ENCODE assay signal across 8 cellular contexts in genomic region chr18:13501896-13502295, GRCh38.
DNase-seq lines count a peak whose midpoint lies in the region; ATAC-seq and TF ChIP-seq lines count a peak whose summit lies in the region.

No MANE protein-coding gene starts in this region.

- H3K27ac ChIP-seq in SK-N-SH (ENCODE audit: low read depth in 2 of 2, low read length in 1 of 2) (peak overlapping the region; percentile 7 to 97; a peak in 2 of 4 replicates), right cardiac atrium (ENCODE audit: low read length) (no peak overlapping the region)

- CTCF ChIA-PET in SK-N-SH (lab: Yijun Ruan, JAX), result interaction anchor here (1.3 kb wide), 1 partner anchor 44 kb away, joined by 3 read pairs; no protein-coding TSS in a partner anchor

- peaks cover 13 to 45% of the 10 kb centered on the region in 2 experiments for H3K4me1 ChIP-seq in SK-N-SH (ENCODE audit: control insufficient read depth in 1 of 2, insufficient read depth in 2 of 2, low read depth in 1 of 2, low read length in 1 of 2)
- peaks cover 5% of the 10 kb centered on the region for H3K4me1 ChIP-seq in right cardiac atrium (ENCODE audit: control insufficient read depth, insufficient read depth, low read length)

- peaks cover 21% of the 10 kb centered on the region for H3K36me3 Mint-ChIP-seq in activated T-helper 1 cell treated with anti-CD3 and anti-CD28 coated beads, Interleukin-12 subunit alpha, Interleukin-12 subunit beta, Interleukin-2, Interleukin-4 antibody, amounts not matched to agents 30 ng/mL and 10 ng/mL and 1 ng/mL, durations not matched to agents 14 hours and 24 hours and 36 hours (ENCODE audit: low read depth)
- H3K36me3 Mint-ChIP-seq in nephron progenitor cell (ENCODE audit: low read depth), result peaks cover 13% of the 10 kb centered on the region

- no peaks in the 10 kb centered on the region for H3K27me3 Mint-ChIP-seq in activated T-helper 1 cell treated with anti-CD3 and anti-CD28 coated beads, Interleukin-12 subunit alpha, Interleukin-12 subunit beta, Interleukin-2, Interleukin-4 antibody, amounts not matched to agents 30 ng/mL and 10 ng/mL and 1 ng/mL, durations not matched to agents 14 hours and 24 hours and 36 hours (ENCODE audit: insufficient read depth)
- peaks cover 31% of the 10 kb centered on the region for H3K27me3 Mint-ChIP-seq in nephron progenitor cell (ENCODE audit: low read depth, poor library complexity)

- H3K9me3 ChIP-seq in SK-N-SH (no peaks in the 10 kb centered on the region), right cardiac atrium (ENCODE audit: control insufficient read depth, low read length) (no peaks in the 10 kb centered on the region)

- WGBS in SK-N-SH (ENCODE audit: low lambda C conversion rate), result 80% methylated on average over 8 of the region's 8 CpGs
- 64% methylated on average over 8 of the region's 8 CpGs for WGBS in right cardiac atrium

- H2AFZ ChIP-seq in SK-N-SH (ENCODE audit: low read depth), result no peak overlapping the region

- peaks cover 32% of the 10 kb centered on the region for H3K4me1 Mint-ChIP-seq in activated T-helper 1 cell treated with anti-CD3 and anti-CD28 coated beads, Interleukin-12 subunit alpha, Interleukin-12 subunit beta, Interleukin-2, Interleukin-4 antibody, amounts not matched to agents 30 ng/mL and 10 ng/mL and 1 ng/mL, durations not matched to agents 14 hours and 24 hours and 36 hours (ENCODE audit: low read depth)
- H3K4me1 Mint-ChIP-seq in nephron progenitor cell, result peaks cover 28% of the 10 kb centered on the region

- TF ChIP-seq EP300 in SK-N-SH (IDR thresholded peaks at IDR 0.05; ENCODE audit: borderline replicate concordance in 1 of 2, low read depth in 1 of 2, low read length in 1 of 2), result no peak

- H3K27me3 ChIP-seq in SK-N-SH (ENCODE audit: insufficient read depth) (no peaks in the 10 kb centered on the region), right cardiac atrium (ENCODE audit: control insufficient read depth, insufficient read depth) (no peaks in the 10 kb centered on the region)

- no peaks in the 10 kb centered on the region for H3F3A ChIP-seq in SK-N-SH (replicated peaks; ENCODE audit: insufficient read depth)

- H3K79me2 ChIP-seq in SK-N-SH (ENCODE audit: insufficient read depth), result no peaks in the 10 kb centered on the region

- no peaks in the 10 kb centered on the region for H4K20me1 ChIP-seq in SK-N-SH (ENCODE audit: insufficient read depth)

- H3K27ac Mint-ChIP-seq in activated T-helper 1 cell treated with anti-CD3 and anti-CD28 coated beads, Interleukin-12 subunit alpha, Interleukin-12 subunit beta, Interleukin-2, Interleukin-4 antibody, amounts not matched to agents 30 ng/mL and 10 ng/mL and 1 ng/mL, durations not matched to agents 14 hours and 24 hours and 36 hours, result peak overlapping the region; percentile 33
- no peak overlapping the region for H3K27ac Mint-ChIP-seq in nephron progenitor cell

- no peak for TF ChIP-seq CTCF in SK-N-SH (IDR thresholded peaks at IDR 0.05)
- no peak for TF ChIP-seq CTCF in nephron progenitor cell (IDR thresholded peaks at IDR 0.05)

- no peaks in the 10 kb centered on the region for H3K9me2 ChIP-seq in SK-N-SH

- POLR2A ChIA-PET in SK-N-SH (lab: Yijun Ruan, JAX), result interaction anchor here (1.0 kb wide), 1 partner anchor 279 kb away, joined by 3 read pairs; no protein-coding TSS in a partner anchor

- no peak for DNase-seq in SK-N-SH
- peak; percentile 29 for DNase-seq in activated T-helper 1 cell treated with anti-CD3 and anti-CD28 coated beads, Interleukin-12 subunit alpha, Interleukin-12 subunit beta, Interleukin-2, Interleukin-4 antibody, amounts not matched to agents 30 ng/mL and 10 ng/mL and 1 ng/mL, durations not matched to agents 14 hours and 24 hours and 36 hours (ENCODE audit: low spot score)
- peak; percentile 36 to 38 for DNase-seq in stimulated activated CD4-positive, alpha-beta T cell treated with anti-CD3 and anti-CD28 coated beads, Interleukin-2, amount 100 ng/mL, for 24 hours
- DNase-seq in right cardiac atrium, result no peak
- no peak for DNase-seq in nephron progenitor cell
- no peak for DNase-seq in Right ventricle myocardium inferior (ENCODE audit: missing footprints)

- no peaks in the 10 kb centered on the region for H3K36me3 ChIP-seq in SK-N-SH (replicated peaks in 1 of 2; ENCODE audit: control insufficient read depth in 1 of 2, insufficient read depth in 2 of 2, low read length in 1 of 2)

- no peak overlapping the region; the same call in 1 of the 2 replicates for H3K4me2 ChIP-seq in SK-N-SH

- H3K4me3 ChIP-seq in SK-N-SH (ENCODE audit: low read depth in 2 of 2, low read length in 1 of 2) (no peak overlapping the region), right cardiac atrium (ENCODE audit: low read length) (no peak overlapping the region)

- H3K4me3 Mint-ChIP-seq in activated T-helper 1 cell treated with anti-CD3 and anti-CD28 coated beads, Interleukin-12 subunit alpha, Interleukin-12 subunit beta, Interleukin-2, Interleukin-4 antibody, amounts not matched to agents 30 ng/mL and 10 ng/mL and 1 ng/mL, durations not matched to agents 14 hours and 24 hours and 36 hours, result no peak overlapping the region
- H3K4me3 Mint-ChIP-seq in nephron progenitor cell, result no peak overlapping the region

- H3K9ac ChIP-seq in SK-N-SH, result no peak overlapping the region

- no peak for TF ChIP-seq RAD21 in SK-N-SH (IDR thresholded peaks at IDR 0.05; ENCODE audit: low read length)

- intact Hi-C loops in activated T-helper 1 cell treated with anti-CD3 and anti-CD28 coated beads, Interleukin-12 subunit alpha, Interleukin-12 subunit beta, Interleukin-2, Interleukin-4 antibody, amounts not matched to agents 30 ng/mL and 10 ng/mL and 1 ng/mL, durations not matched to agents 14 hours and 24 hours and 36 hours (cut with micrococcal nuclease), result loop anchor here (2.0 to 5.0 kb wide), 3 partner anchors 35 to 285 kb away; no protein-coding TSS in a partner anchor
- intact Hi-C loops in right cardiac atrium (cut with DNase I), result loop anchor here in 1 of 4 donors (10.0 kb wide), 1 partner anchor 227 kb away; no protein-coding TSS in a partner anchor
- intact Hi-C loops in Right ventricle myocardium inferior (cut with DNase I), result loop anchor here (5.0 kb wide), 1 partner anchor 85 kb away; no protein-coding TSS in a partner anchor

- H3K9me3 Mint-ChIP-seq in activated T-helper 1 cell treated with anti-CD3 and anti-CD28 coated beads, Interleukin-12 subunit alpha, Interleukin-12 subunit beta, Interleukin-2, Interleukin-4 antibody, amounts not matched to agents 30 ng/mL and 10 ng/mL and 1 ng/mL, durations not matched to agents 14 hours and 24 hours and 36 hours, result peaks cover 13% of the 10 kb centered on the region
- peaks cover 25% of the 10 kb centered on the region for H3K9me3 Mint-ChIP-seq in nephron progenitor cell

- no peak for ATAC-seq in SK-N-SH treated with all-trans-retinoic acid at 6 μM for 48 hours
- ATAC-seq in HG02943 (IDR thresholded peaks at IDR 0.05; ENCODE audit: low read depth, unreplicated experiment), result peak; percentile 86
- ATAC-seq in right cardiac atrium, result no peak
- no peak for ATAC-seq in Right ventricle myocardium inferior

TF ChIP-seq in SK-N-SH, 30 proteins besides CTCF, POLR2A, EP300 and RAD21 (continues in another document):
- no peak for TF ChIP-seq USF1 (IDR thresholded peaks at IDR 0.05; ENCODE audit: borderline replicate concordance, low read depth)
- no peak for TF ChIP-seq RXRA (IDR thresholded peaks at IDR 0.05; ENCODE audit: borderline replicate concordance, low read depth)
- TF ChIP-seq MEF2A (IDR thresholded peaks at IDR 0.05; ENCODE audit: borderline replicate concordance, low read depth), result no peak
- no peak for TF ChIP-seq NFIC (IDR thresholded peaks at IDR 0.05; ENCODE audit: borderline replicate concordance)
- no peak for TF ChIP-seq TEAD4 (IDR thresholded peaks at IDR 0.05; ENCODE audit: borderline replicate concordance, insufficient read depth)
- no peak for TF ChIP-seq FOSL2 (IDR thresholded peaks at IDR 0.05; ENCODE audit: borderline replicate concordance, low read depth)
- no peak for TF ChIP-seq CHD2 (IDR thresholded peaks at IDR 0.05; ENCODE audit: low read length, partially characterized antibody)
- no peak for TF ChIP-seq SIN3A (IDR thresholded peaks at IDR 0.05; ENCODE audit: borderline replicate concordance, low read depth, low read length)
- TF ChIP-seq RFX5 (IDR thresholded peaks at IDR 0.05; ENCODE audit: low read length), result no peak

TF ChIP-seq in SK-N-SH treated with all-trans-retinoic acid at 6 μM for 48 hours, 23 proteins besides CTCF, POLR2A, EP300 and RAD21 (continues in another document):
- TF ChIP-seq CSDC2 (CRISPR knock-in tag; IDR thresholded peaks at IDR 0.05) (no peak), TOX (CRISPR knock-in tag; IDR thresholded peaks at IDR 0.05; ENCODE audit: borderline replicate concordance) (no peak), CSRNP3 (CRISPR knock-in tag; IDR thresholded peaks at IDR 0.05) (no peak), ISL1 (CRISPR knock-in tag; IDR thresholded peaks at IDR 0.05) (no peak), SNAI2 (CRISPR knock-in tag; IDR thresholded peaks at IDR 0.05) (no peak), ZNF70 (CRISPR knock-in tag; IDR thresholded peaks at IDR 0.05) (no peak), RARB (CRISPR knock-in tag; IDR thresholded peaks at IDR 0.05) (no peak), ZFP3 (CRISPR knock-in tag; IDR thresholded peaks at IDR 0.05) (no peak), ZNF8 (CRISPR knock-in tag; IDR thresholded peaks at IDR 0.05) (no peak), ARNTL (CRISPR knock-in tag; IDR thresholded peaks at IDR 0.05; ENCODE audit: borderline replicate concordance, low read depth) (no peak), ZC3H10 (CRISPR knock-in tag; IDR thresholded peaks at IDR 0.05) (no peak)

Comparison
In these comparisons a context has a peak if more than half of its experiments do, and no peak if none do; other contexts are left out.
1. DNase-seq: peak in activated T-helper 1 cell treated with anti-CD3 and anti-CD28 coated beads, Interleukin-12 subunit alpha, Interleukin-12 subunit beta, Interleukin-2, Interleukin-4 antibody, amounts not matched to agents 30 ng/mL and 10 ng/mL and 1 ng/mL, durations not matched to agents 14 hours and 24 hours and 36 hours (single experiment) and stimulated activated CD4-positive, alpha-beta T cell treated with anti-CD3 and anti-CD28 coated beads, Interleukin-2, amount 100 ng/mL, for 24 hours (2 of 2); none in SK-N-SH (single experiment), right cardiac atrium (0 of 3), nephron progenitor cell (single experiment) and Right ventricle myocardium inferior (single experiment).